In genomic region chr2:126662623-126663022, GRCh38 we compare ENCODE assay signal across 10 cellular contexts. TPM values are rescaled to one million over a fixed set of nuclear protein-coding genes. Genes with fewer than 3 reads are reported as not detected.
DNase-seq lines count a peak whose midpoint lies in the region; ATAC-seq and TF ChIP-seq lines count a peak whose summit lies in the region.
"Had no signal": no experiment of that assay in that cellular context is flagged by ENCODE, and none has a peak within 500 bp of the region (broad histone marks: within the 10 kb centered on the region; RNA-seq: fewer than 3 reads in every experiment).

No MANE protein-coding gene starts in this region.

- H3K9me3 Mint-ChIP-seq in CD4-positive, alpha-beta memory T cell: no peaks in the 10 kb centered on the region
- no peaks in the 10 kb centered on the region for H3K9me3 Mint-ChIP-seq in activated T-helper 2 cell treated with anti-CD3 and anti-CD28 coated beads, Interferon-gamma antibody, Interleukin-2, Interleukin-4, amounts not matched to agents 10 μg/mL and 5 μg/mL and 100 μg/mL, durations not matched to agents 14 hours and 24 hours and 36 hours
- H3K9me3 Mint-ChIP-seq in natural killer cell: no peaks in the 10 kb centered on the region

- intact Hi-C loops in CD4-positive, alpha-beta memory T cell (cut with micrococcal nuclease): no loop called here
- intact Hi-C loops in activated T-helper 2 cell treated with anti-CD3 and anti-CD28 coated beads, Interferon-gamma antibody, Interleukin-2, Interleukin-4, amounts not matched to agents 10 μg/mL and 5 μg/mL and 100 μg/mL, durations not matched to agents 14 hours and 24 hours and 36 hours (cut with micrococcal nuclease): no loop called here
- intact Hi-C loops in natural killer cell (cut with micrococcal nuclease): no loop called here

- peak in 3 of 5 donors; percentile 18 to 42 (median 35) for DNase-seq in CD4-positive, alpha-beta memory T cell
- DNase-seq in Jurkat, Clone E6-1 (ENCODE audit: low read depth, low spot score): peak; percentile 66
- no peak for DNase-seq in activated T-helper 2 cell treated with anti-CD3 and anti-CD28 coated beads, Interferon-gamma antibody, Interleukin-2, Interleukin-4, amounts not matched to agents 10 μg/mL and 5 μg/mL and 100 μg/mL, durations not matched to agents 14 hours and 24 hours and 36 hours (ENCODE audit: low spot score)
- DNase-seq in natural killer cell (no peak), foreskin fibroblast (no peak), DMS153 (lab: John Stamatoyannopoulos, UW) (no peak), C1 segment of cervical spinal cord (lab: John Stamatoyannopoulos, UW) (no peak)
- DNase-seq: NCI-H2029, substantia nigra had no signal

- H3K9me3 ChIP-seq in CD4-positive, alpha-beta memory T cell (ENCODE audit: control insufficient read depth in 1 of 2, low read length in 2 of 2): no peaks in the 10 kb centered on the region

- peaks cover 94% of the 10 kb centered on the region for H3K4me1 ChIP-seq in CD4-positive, alpha-beta memory T cell (ENCODE audit: insufficient read depth, low read length)

- no peaks in the 10 kb centered on the region for H3K27me3 ChIP-seq in CD4-positive, alpha-beta memory T cell (ENCODE audit: insufficient read depth, low read length)

- peak overlapping the region; percentile 94 to 98 (median 96) for H3K27ac Mint-ChIP-seq in CD4-positive, alpha-beta memory T cell
- peak overlapping the region; percentile 93 for H3K27ac Mint-ChIP-seq in activated T-helper 2 cell treated with anti-CD3 and anti-CD28 coated beads, Interferon-gamma antibody, Interleukin-2, Interleukin-4, amounts not matched to agents 10 μg/mL and 5 μg/mL and 100 μg/mL, durations not matched to agents 14 hours and 24 hours and 36 hours
- peak overlapping the region; percentile 89 to 97 for H3K27ac Mint-ChIP-seq in natural killer cell

- POLR2A ChIA-PET in CD4-positive, alpha-beta memory T cell (lab: Charles Lee; ENCODE audit: partially characterized antibody): interaction anchor here (0.7 to 2.0 kb wide), 4 partner anchors 10 to 134 kb away, joined by 3 to 5 read pairs (median 4); no protein-coding TSS in a partner anchor

- peak overlapping the region; percentile 41 for H3K27ac ChIP-seq in CD4-positive, alpha-beta memory T cell (ENCODE audit: low read depth, low read length)

- ATAC-seq in natural killer cell (no peak), GM21526 (IDR thresholded peaks at IDR 0.05; ENCODE audit: low FRiP score, unreplicated experiment) (no peak)

- H3K27me3 Mint-ChIP-seq in CD4-positive, alpha-beta memory T cell: no peaks in the 10 kb centered on the region
- no peaks in the 10 kb centered on the region for H3K27me3 Mint-ChIP-seq in activated T-helper 2 cell treated with anti-CD3 and anti-CD28 coated beads, Interferon-gamma antibody, Interleukin-2, Interleukin-4, amounts not matched to agents 10 μg/mL and 5 μg/mL and 100 μg/mL, durations not matched to agents 14 hours and 24 hours and 36 hours (ENCODE audit: low read depth)
- H3K27me3 Mint-ChIP-seq in natural killer cell (ENCODE audit: low read depth in 2 of 2): no peaks in the 10 kb centered on the region

- no peak for TF ChIP-seq CTCF in natural killer cell (IDR thresholded peaks at IDR 0.05)
- no peak for TF ChIP-seq CTCF in foreskin fibroblast (IDR thresholded peaks at IDR 0.05; ENCODE audit: low read depth, low read length)

- H3K36me3 Mint-ChIP-seq in CD4-positive, alpha-beta memory T cell: peaks cover 19 to 34% of the 10 kb centered on the region in 2 donors
- H3K36me3 Mint-ChIP-seq in activated T-helper 2 cell treated with anti-CD3 and anti-CD28 coated beads, Interferon-gamma antibody, Interleukin-2, Interleukin-4, amounts not matched to agents 10 μg/mL and 5 μg/mL and 100 μg/mL, durations not matched to agents 14 hours and 24 hours and 36 hours (ENCODE audit: low read depth): peaks cover 76% of the 10 kb centered on the region
- H3K36me3 Mint-ChIP-seq in natural killer cell: peaks cover 7% of the 10 kb centered on the region

- peaks cover 64 to 100% (median 88%) of the 10 kb centered on the region in 4 donors for H3K4me1 Mint-ChIP-seq in CD4-positive, alpha-beta memory T cell
- peaks cover 89% of the 10 kb centered on the region for H3K4me1 Mint-ChIP-seq in activated T-helper 2 cell treated with anti-CD3 and anti-CD28 coated beads, Interferon-gamma antibody, Interleukin-2, Interleukin-4, amounts not matched to agents 10 μg/mL and 5 μg/mL and 100 μg/mL, durations not matched to agents 14 hours and 24 hours and 36 hours (ENCODE audit: low read depth)
- peaks cover 97% of the 10 kb centered on the region in 2 donors for H3K4me1 Mint-ChIP-seq in natural killer cell

- H3K36me3 ChIP-seq in CD4-positive, alpha-beta memory T cell (ENCODE audit: insufficient read depth, low read length): no peaks in the 10 kb centered on the region

- H3K4me3 ChIP-seq in CD4-positive, alpha-beta memory T cell (ENCODE audit: low read length in 2 of 2): no peak overlapping the region
- no peak overlapping the region; the same call in 1 of the 2 replicates for H3K4me3 ChIP-seq in Jurkat, Clone E6-1 (ENCODE audit: low read length)
- no peak overlapping the region for H3K4me3 ChIP-seq in foreskin fibroblast (ENCODE audit: low read depth in 1 of 2, low read length in 2 of 2)

- CTCF ChIA-PET in CD4-positive, alpha-beta memory T cell (lab: Charles Lee; ENCODE audit: partially characterized antibody): interaction anchor here (1.2 to 3.1 kb wide), 4 partner anchors 19 to 134 kb away, joined by 3 to 13 read pairs (median 6); no protein-coding TSS in a partner anchor

- H3K4me3 Mint-ChIP-seq in CD4-positive, alpha-beta memory T cell: peak overlapping the region; percentile 66 to 87 (median 76)
- H3K4me3 Mint-ChIP-seq in activated T-helper 2 cell treated with anti-CD3 and anti-CD28 coated beads, Interferon-gamma antibody, Interleukin-2, Interleukin-4, amounts not matched to agents 10 μg/mL and 5 μg/mL and 100 μg/mL, durations not matched to agents 14 hours and 24 hours and 36 hours (ENCODE audit: low read depth): peak overlapping the region; percentile 65
- H3K4me3 Mint-ChIP-seq in natural killer cell: no peak overlapping the region

RNA-seq across cellular contexts. Expression of gene GYPC, which starts 6.7 kb away (rescaled TPM):
- 10 to 100 TPM; 78.5 to 80.8 TPM for total RNA-seq in CD4-positive, alpha-beta memory T cell
- 100 to 1,000 TPM; 145 to 165 TPM for polyA plus RNA-seq in CD4-positive, alpha-beta memory T cell
- 140 TPM for polyA plus RNA-seq in Jurkat, Clone E6-1 (2012; ENCODE audit: insufficient read depth, insufficient read length)
- 119 and 128 TPM in 2 replicates for total RNA-seq in activated T-helper 2 cell treated with anti-CD3 and anti-CD28 coated beads, Interferon-gamma antibody, Interleukin-2, Interleukin-4, amounts not matched to agents 10 μg/mL and 5 μg/mL and 100 μg/mL, durations not matched to agents 14 hours and 24 hours and 36 hours
- total RNA-seq in natural killer cell: 10 to 100 TPM; 74.2 to 92.3 (median 78.7) TPM

Comparison
In these comparisons a context has a peak if more than half of its experiments do, and no peak if none do; other contexts are left out.
1. DNase-seq: peak in CD4-positive, alpha-beta memory T cell (3 of 5) and Jurkat, Clone E6-1 (single experiment); none in activated T-helper 2 cell treated with anti-CD3 and anti-CD28 coated beads, Interferon-gamma antibody, Interleukin-2, Interleukin-4, amounts not matched to agents 10 μg/mL and 5 μg/mL and 100 μg/mL, durations not matched to agents 14 hours and 24 hours and 36 hours (single experiment), natural killer cell (single experiment), foreskin fibroblast (0 of 2), DMS153 (single experiment) and C1 segment of cervical spinal cord (0 of 14).
2. Peak in every context shown above with its lines, with median percentiles within 50 percentile points of each other: H3K27ac Mint-ChIP-seq.